In the genomic region with DNA sequence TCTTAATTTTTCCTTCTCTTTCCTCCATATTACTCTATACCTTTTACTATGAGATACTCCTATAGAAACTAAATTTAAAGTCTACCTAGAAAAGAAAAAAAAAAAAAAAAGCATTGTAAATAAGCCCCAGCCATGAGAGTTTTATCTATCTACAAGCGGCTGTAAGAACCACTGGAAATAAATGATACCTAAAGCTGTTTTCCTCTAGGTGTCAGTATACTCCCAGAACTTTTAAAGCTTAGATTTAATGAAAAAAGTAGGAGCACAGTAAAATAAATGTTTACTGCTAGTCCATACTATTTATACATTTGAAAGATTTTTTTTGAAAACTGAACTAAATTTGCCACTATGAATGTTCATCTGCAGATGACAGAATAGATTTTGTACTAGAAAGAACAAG, we compare ENCODE assay signal across 9 cellular contexts. TPM values are rescaled to one million over a fixed set of nuclear protein-coding genes. Genes with fewer than 3 reads are reported as not detected.
DNase-seq lines count a peak whose midpoint lies in the region; ATAC-seq and TF ChIP-seq lines count a peak whose summit lies in the region.
"Had no signal": no experiment of that assay in that cellular context is flagged by ENCODE, and none has a peak within 500 bp of the region (broad histone marks: within the 10 kb centered on the region; RNA-seq: fewer than 3 reads in every experiment).

No MANE protein-coding gene starts in this region.

- H3K9me3 ChIP-seq in ascending aorta (no peaks in the 10 kb centered on the region), left lung (no peaks in the 10 kb centered on the region), WERI-Rb-1 (ENCODE audit: severe bottlenecking) (no peaks in the 10 kb centered on the region)

- no peak for TF ChIP-seq POLR2A in NB4 (IDR thresholded peaks at IDR 0.05; ENCODE audit: extremely low read depth, insufficient read length)

- H3K36me3 ChIP-seq in BJ (ENCODE audit: control insufficient read depth, insufficient read depth, low read length): no peaks in the 10 kb centered on the region
- H3K36me3 ChIP-seq in ascending aorta: no peaks in the 10 kb centered on the region
- no peaks in the 10 kb centered on the region for H3K36me3 ChIP-seq in left lung
- no peaks in the 10 kb centered on the region for H3K36me3 ChIP-seq in WERI-Rb-1

- intact Hi-C loops in ascending aorta (cut with DNase I) (loop anchor here (1.0 to 10.0 kb wide), 2 partner anchors 165 to 1715 kb away; no protein-coding TSS in a partner anchor), left lung (cut with DNase I) (no loop called here)

- H3K27ac ChIP-seq in ascending aorta (no peak overlapping the region), left lung (no peak overlapping the region), WERI-Rb-1 (no peak overlapping the region)

- POLR2A ChIA-PET in BJ (lab: Charles Lee): interaction anchor here (0.7 kb wide), 1 partner anchor 163 kb away, joined by 5 read pairs; no protein-coding TSS in a partner anchor

- peak; percentile 53 for TF ChIP-seq CTCF in BJ (IDR thresholded peaks at IDR 0.05; ENCODE audit: insufficient read depth, low read depth, low read length)
- TF ChIP-seq CTCF in NB4 (IDR thresholded peaks at IDR 0.05; ENCODE audit: low read depth, low read length): peak; percentile 33
- peak in 2 of 3 experiments; percentile 40 to 56 for TF ChIP-seq CTCF in ascending aorta (IDR thresholded peaks at IDR 0.05)
- no peak for TF ChIP-seq CTCF in left lung (IDR thresholded peaks at IDR 0.05)
- TF ChIP-seq CTCF in WERI-Rb-1 (IDR thresholded peaks at IDR 0.05; ENCODE audit: low read depth, low read length): no peak

- CTCF ChIA-PET in BJ (lab: Yijun Ruan, JAX): interaction anchor here (0.6 to 7.6 kb wide), 17 partner anchors 9 to 494 kb away, joined by 3 to 58 read pairs (median 4); no protein-coding TSS in a partner anchor

- ATAC-seq in left lung: peak; percentile 75
- ATAC-seq in GM19395 (IDR thresholded peaks at IDR 0.05; ENCODE audit: unreplicated experiment): no peak

- H3K4me3 ChIP-seq in BJ (ENCODE audit: low read depth, low read length) (no peak overlapping the region), NB4 (ENCODE audit: low read depth, low read length) (no peak overlapping the region), ascending aorta (no peak overlapping the region), left lung (no peak overlapping the region), WERI-Rb-1 (ENCODE audit: low read depth, low read length) (no peak overlapping the region)

- H3K27me3 ChIP-seq in BJ (ENCODE audit: control insufficient read depth, insufficient read depth, low read length) (no peaks in the 10 kb centered on the region), ascending aorta (no peaks in the 10 kb centered on the region), left lung (no peaks in the 10 kb centered on the region), WERI-Rb-1 (ENCODE audit: insufficient read depth, low read depth, severe bottlenecking) (no peaks in the 10 kb centered on the region)

- DNase-seq in BJ (ENCODE audit: low read depth) (no peak), NB4 (ENCODE audit: low read depth) (peak; percentile 41), ascending aorta (ENCODE audit: low spot score in 2 of 2) (no peak), left lung (no peak), WERI-Rb-1 (no peak), activated gamma-delta T cell treated with Interleukin-2 at 50 U/mL for 16 hours (no peak)
- DNase-seq in activated CD8-positive, alpha-beta memory T cell treated with anti-CD3 and anti-CD28 coated beads, Interleukin-2, amount 50 U/mL, for 4 hours: no peak
- DNase-seq: activated naive CD8-positive, alpha-beta T cell treated with anti-CD3 and anti-CD28 coated beads, Interleukin-2, amount 10 ng/mL, durations not matched to agents 7 days and 5 days had no signal

- no peaks in the 10 kb centered on the region for H3K4me1 ChIP-seq in ascending aorta
- H3K4me1 ChIP-seq in left lung: no peaks in the 10 kb centered on the region

RNA-seq across cellular contexts. Expression of a gene that starts 26.2 kb away (rescaled TPM):
- 0.10 and 0.13 TPM in 2 replicates for polyA plus RNA-seq in BJ (2011; rRNA removed)
- not detected in 2 replicates for polyA minus RNA-seq in BJ (2011; rRNA and poly(A)+ RNA removed)
- not detected for total RNA-seq in ascending aorta
- total RNA-seq in left lung: 1 to 10 TPM; 3.1 to 5.6 TPM
- total RNA-seq: activated naive CD8-positive, alpha-beta T cell treated with anti-CD3 and anti-CD28 coated beads, Interleukin-2, amount 10 ng/mL, durations not matched to agents 7 days and 5 days had no signal

RNA-seq across cellular contexts. Expression of a gene that starts 55.4 kb away (rescaled TPM):
- polyA plus RNA-seq in BJ (2011; rRNA removed): 10.9 and 15.5 TPM in 2 replicates
- polyA minus RNA-seq in BJ (2011; rRNA and poly(A)+ RNA removed): 14.0 and 18.6 TPM in 2 replicates
- total RNA-seq in ascending aorta: 1.6 TPM
- total RNA-seq in left lung: 10 to 100 TPM; 37.7 to 37.8 TPM
- total RNA-seq: activated naive CD8-positive, alpha-beta T cell treated with anti-CD3 and anti-CD28 coated beads, Interleukin-2, amount 10 ng/mL, durations not matched to agents 7 days and 5 days had no signal

Comparison
In these comparisons a context has a peak if more than half of its experiments do, and no peak if none do; other contexts are left out.
1. CTCF ChIP-seq: peak in BJ (single experiment), NB4 (single experiment) and ascending aorta (2 of 3); none in left lung (0 of 2) and WERI-Rb-1 (single experiment).
2. RNA of a gene that starts 55.4 kb away (total RNA-seq): 37.7 to 37.8 TPM in left lung; 1.6 TPM in ascending aorta (single experiment); every median in the first group is over 10 times any median in the second.